In genomic region chr14:75439989-75440388, GRCh38 we compare ENCODE assay signal across 19 cellular contexts. TPM values are rescaled to one million over a fixed set of nuclear protein-coding genes. Genes with fewer than 3 reads are reported as not detected.
DNase-seq lines count a peak whose midpoint lies in the region; ATAC-seq, FAIRE-seq and TF ChIP-seq lines count a peak whose summit lies in the region.
"Had no signal": no experiment of that assay in that cellular context is flagged by ENCODE, and none has a peak within 500 bp of the region (broad histone marks: within the 10 kb centered on the region; RNA-seq: fewer than 3 reads in every experiment).

No MANE protein-coding gene starts in this region.

- H3K36me3 Mint-ChIP-seq in immature natural killer cell, result no peaks in the 10 kb centered on the region

- peaks cover 27% of the 10 kb centered on the region for H3K36me3 ChIP-seq in SU-DHL-6 (ENCODE audit: low read length)
- peaks cover 82% of the 10 kb centered on the region for H3K36me3 ChIP-seq in neutrophil
- H3K36me3 ChIP-seq in testis (ENCODE audit: low read depth, missing control alignments), result no peaks in the 10 kb centered on the region
- H3K36me3 ChIP-seq in suprapubic skin, result peaks cover 42% of the 10 kb centered on the region

- H3K27me3 ChIP-seq in SU-DHL-6 (ENCODE audit: low read length) (no peaks in the 10 kb centered on the region), neutrophil (no peaks in the 10 kb centered on the region), testis (no peaks in the 10 kb centered on the region), suprapubic skin (no peaks in the 10 kb centered on the region)
- H3K27me3 ChIP-seq: heart right ventricle had no signal

- peaks cover 0 to 10% (median 4%) of the 10 kb centered on the region in 3 donors for H3K27me3 Mint-ChIP-seq in immature natural killer cell (ENCODE audit: low read depth in 3 of 3)
- H3K27me3 Mint-ChIP-seq: activated naive CD8-positive, alpha-beta T cell treated with anti-CD3 and anti-CD28 coated beads, Interleukin-2, amount 10 ng/mL, durations not matched to agents 7 days and 5 days had no signal

- H3K27ac ChIP-seq in SU-DHL-6 (ENCODE audit: low read depth, low read length) (peak overlapping the region; percentile 96), neutrophil (peak overlapping the region; percentile 48), testis (no peak overlapping the region), suprapubic skin (no peak overlapping the region)

- peaks cover 38% of the 10 kb centered on the region for H3F3A ChIP-seq in SU-DHL-6 (ENCODE audit: insufficient read depth)

- H3K27ac Mint-ChIP-seq in immature natural killer cell, result no peak overlapping the region

- DNase-seq in GM12892 (ENCODE audit: insufficient read length) (no peak), immature natural killer cell (no peak), testis (no peak), suprapubic skin (ENCODE audit: low spot score in 2 of 2) (no peak), NCI-H2081 (lab: John Stamatoyannopoulos, UW) (no peak)
- DNase-seq: activated CD8-positive, alpha-beta memory T cell treated with anti-CD3 and anti-CD28 coated beads for 24 hours; activated naive CD8-positive, alpha-beta T cell treated with anti-CD3 and anti-CD28 coated beads, Interleukin-2, amount 10 ng/mL, durations not matched to agents 7 days and 5 days; H7; heart right ventricle; Right ventricle myocardium superior; stimulated activated CD4-positive, alpha-beta T cell treated with anti-CD3 and anti-CD28 coated beads, Interleukin-15, amount 100 ng/mL, for 24 hours; stimulated activated naive CD8-positive, alpha-beta T cell treated with anti-CD3 and anti-CD28 coated beads, Interleukin-15, Interleukin-2, amounts not matched to agents 100 U/mL and 50 U/mL, for 24 hours had no signal

- H3K9me3 Mint-ChIP-seq in immature natural killer cell, result no peaks in the 10 kb centered on the region
- H3K9me3 Mint-ChIP-seq: activated naive CD8-positive, alpha-beta T cell treated with anti-CD3 and anti-CD28 coated beads, Interleukin-2, amount 10 ng/mL, durations not matched to agents 7 days and 5 days; mesothelial cell of epicardium had no signal

- peak overlapping the region; percentile 58 for H3K9ac ChIP-seq in SU-DHL-6 (ENCODE audit: low read length)

- H3K79me2 ChIP-seq in SU-DHL-6 (ENCODE audit: insufficient read depth, low read length), result peaks cover 89% of the 10 kb centered on the region

- TF ChIP-seq EP300 in suprapubic skin (IDR thresholded peaks at IDR 0.05), result no peak

- H3K4me1 Mint-ChIP-seq in immature natural killer cell, result no peaks in the 10 kb centered on the region

- no peak overlapping the region for H2AFZ ChIP-seq in SU-DHL-6 (ENCODE audit: low read depth, low read length, severe bottlenecking)

- intact Hi-C loops in testis (cut with DNase I; ENCODE audit: low total_unique reads), result no loop called here

- peak; percentile 73 for ATAC-seq in HG02759 (IDR thresholded peaks at IDR 0.05; ENCODE audit: unreplicated experiment)
- ATAC-seq: stimulated activated naive CD8-positive, alpha-beta T cell treated with anti-CD3 and anti-CD28 coated beads, Interleukin-15, Interleukin-2, amounts not matched to agents 100 U/mL and 50 U/mL, for 24 hours had no signal

- no peaks in the 10 kb centered on the region for H4K20me1 ChIP-seq in SU-DHL-6 (ENCODE audit: low read depth, low read length)

- H3K9me3 ChIP-seq in SU-DHL-6 (ENCODE audit: insufficient read depth, low read length) (no peaks in the 10 kb centered on the region), neutrophil (no peaks in the 10 kb centered on the region), testis (no peaks in the 10 kb centered on the region), suprapubic skin (no peaks in the 10 kb centered on the region)
- H3K9me3 ChIP-seq: heart right ventricle had no signal

- H3K4me3 ChIP-seq in SU-DHL-6 (ENCODE audit: insufficient read depth, low read length, poor library complexity, severe bottlenecking), result peak overlapping the region; percentile 54
- H3K4me3 ChIP-seq in neutrophil (ENCODE audit: low read depth in 1 of 2, low read length in 1 of 2), result no peak overlapping the region
- H3K4me3 ChIP-seq in testis, result no peak overlapping the region
- no peak overlapping the region for H3K4me3 ChIP-seq in suprapubic skin
- H3K4me3 ChIP-seq: heart right ventricle had no signal

- TF ChIP-seq POLR2A in GM12892 (IDR thresholded peaks at IDR 0.05; ENCODE audit: low read depth, low read length), result no peak
- TF ChIP-seq POLR2A in testis (IDR thresholded peaks at IDR 0.05), result no peak
- no peak for TF ChIP-seq POLR2A in suprapubic skin (IDR thresholded peaks at IDR 0.05)

- H3K4me2 ChIP-seq in SU-DHL-6 (ENCODE audit: low read depth, low read length, poor library complexity, severe bottlenecking), result peak overlapping the region; percentile 87

- FAIRE-seq in GM12892 (lab: Jason Lieb, UNC), result peak; percentile 74
- FAIRE-seq: bronchial epithelial cell, keratinocyte, urothelium cell line had no signal

- TF ChIP-seq CTCF in SU-DHL-6 (IDR thresholded peaks at IDR 0.05; ENCODE audit: insufficient read depth, low read length, poor library complexity, severe bottlenecking), result no peak
- TF ChIP-seq CTCF in neutrophil (IDR thresholded peaks at IDR 0.05), result no peak
- no peak for TF ChIP-seq CTCF in testis (IDR thresholded peaks at IDR 0.05)
- no peak for TF ChIP-seq CTCF in suprapubic skin (IDR thresholded peaks at IDR 0.05)

- whole genome bisulfite sequencing in testis, 2 donors, result 92 to 93% methylated on average over 13 of the region's 13 CpGs
- WGBS in suprapubic skin, result 88% methylated on average over 13 of the region's 13 CpGs

- no peaks in the 10 kb centered on the region for H3K9me2 ChIP-seq in SU-DHL-6 (replicated peaks; ENCODE audit: insufficient read depth, low read length)

- H3K4me3 Mint-ChIP-seq in immature natural killer cell, result no peak overlapping the region
- H3K4me3 Mint-ChIP-seq: activated naive CD8-positive, alpha-beta T cell treated with anti-CD3 and anti-CD28 coated beads, Interleukin-2, amount 10 ng/mL, durations not matched to agents 7 days and 5 days; mesothelial cell of epicardium had no signal

- peaks cover 31 to 32% of the 10 kb centered on the region in 2 experiments for H3K4me1 ChIP-seq in neutrophil (ENCODE audit: control insufficient read depth in 1 of 2, insufficient read depth in 1 of 2, low read depth in 1 of 2, low read length in 1 of 2)
- H3K4me1 ChIP-seq in testis, result peaks cover 6% of the 10 kb centered on the region
- peaks cover 45% of the 10 kb centered on the region for H3K4me1 ChIP-seq in suprapubic skin

RNA-seq across cellular contexts. Expression of gene JDP2, which starts 12.2 kb away (rescaled TPM):
- polyA plus RNA-seq in GM12892 (2012; ENCODE audit: missing spikeins), result 14.7 TPM
- polyA plus RNA-seq in immature natural killer cell, result under 1 TPM in 1 of 3 donors, not detected in 2; 0.47 TPM
- total RNA-seq in testis, result 10 to 100 TPM; 10.7 to 19.0 TPM
- 14.0 TPM for polyA plus RNA-seq in testis (ENCODE audit: insufficient read depth, low read depth, low replicate concordance)
- 10 to 100 TPM; 36.0 to 72.7 (median 50.4) TPM for total RNA-seq in suprapubic skin

Comparison
In these comparisons a context has a peak if more than half of its experiments do, and no peak if none do; other contexts are left out.
1. H3K27ac ChIP-seq: peak in SU-DHL-6 (single experiment) and neutrophil (single experiment); none in testis (0 of 2) and suprapubic skin (single experiment).